Comparison of ENCODE assay signal across 23 cellular contexts in the genomic region with DNA sequence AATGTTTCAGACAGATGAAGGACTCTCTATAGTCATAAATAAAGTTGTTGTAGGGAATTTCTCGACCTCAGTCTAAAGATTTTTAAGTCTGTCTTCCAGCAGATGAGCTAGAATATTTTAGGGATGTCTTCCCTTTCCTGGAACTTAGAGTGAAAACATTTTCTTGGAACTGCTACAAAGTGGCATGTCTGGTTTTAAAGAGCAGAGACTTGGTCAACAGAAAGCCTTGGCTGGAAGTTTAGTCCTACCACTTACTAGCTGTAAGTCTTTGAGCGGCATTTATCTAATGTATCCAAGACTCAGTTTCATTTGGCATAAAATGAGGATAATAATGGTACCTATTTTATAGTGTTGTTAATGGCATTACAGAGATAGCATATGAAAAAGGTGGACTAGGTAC.
"Had no signal": no experiment of that assay in that cellular context is flagged by ENCODE, and none has a peak within 500 bp of the region (broad histone marks: within the 10 kb centered on the region; RNA-seq: fewer than 3 reads in every experiment).

No MANE protein-coding gene starts in this region.

- H3K9me3 ChIP-seq: gastrocnemius medialis, neutrophil, thoracic aorta, tibial nerve, upper lobe of right lung, vagina had no signal

- H3K36me3 ChIP-seq: gastrocnemius medialis, left lung, neutrophil, spleen, thoracic aorta, tibial nerve, upper lobe of right lung, vagina had no signal

- H3K9ac ChIP-seq: parathyroid adenoma had no signal

- DNase-seq: cerebellar nuclear complex; cortex of kidney; effector memory CD8-positive, alpha-beta T cell; erythroblast; foreskin fibroblast; gastrocnemius medialis; head of caudate nucleus; left cardiac atrium; left lung; naive B cell; right cardiac atrium; spleen; stimulated activated CD4-positive, alpha-beta T cell treated with anti-CD3 and anti-CD28 coated beads, Interleukin-4, amount 100 ng/mL, for 4 hours; stimulated activated naive CD8-positive, alpha-beta T cell treated with anti-CD3 and anti-CD28 coated beads, Interleukin-15, Interleukin-2, amounts not matched to agents 100 U/mL and 50 U/mL, for 24 hours; upper lobe of right lung had no signal

- H3K27me3 ChIP-seq: gastrocnemius medialis, left lung, neutrophil, spleen, tibial nerve, upper lobe of right lung, vagina had no signal

- ATAC-seq: effector memory CD8-positive, alpha-beta T cell; gastrocnemius medialis; left cardiac atrium; left lung; natural killer cell treated with Interleukin-12 subunit alpha and Interleukin-12 subunit beta and Interleukin-15 and Interleukin-18, amount 100 ng/mL, for 72 hours; right cardiac atrium; stimulated activated memory B cell treated with anti-CD40 and anti-IgM and Interleukin-4, amounts not matched to agents 10 μg/mL and 1 μg/mL and 100 μg/mL, for 72 hours; stimulated activated naive CD8-positive, alpha-beta T cell treated with anti-CD3 and anti-CD28 coated beads, Interleukin-15, Interleukin-2, amounts not matched to agents 100 U/mL and 50 U/mL, for 24 hours; upper lobe of right lung had no signal

- H3K4me1 ChIP-seq: gastrocnemius medialis, left lung, parathyroid adenoma, spleen, tibial nerve, upper lobe of right lung, vagina had no signal

- H3K27ac ChIP-seq: gastrocnemius medialis, left lung, neutrophil, parathyroid adenoma, skin epidermis, thoracic aorta, tibial nerve, upper lobe of right lung, vagina had no signal

- H3K4me3 ChIP-seq: gastrocnemius medialis, left lung, skin epidermis, spleen, thoracic aorta, tibial nerve, upper lobe of right lung, vagina had no signal
